1 cellular context compared by ENCODE assay signal in the genomic region with DNA sequence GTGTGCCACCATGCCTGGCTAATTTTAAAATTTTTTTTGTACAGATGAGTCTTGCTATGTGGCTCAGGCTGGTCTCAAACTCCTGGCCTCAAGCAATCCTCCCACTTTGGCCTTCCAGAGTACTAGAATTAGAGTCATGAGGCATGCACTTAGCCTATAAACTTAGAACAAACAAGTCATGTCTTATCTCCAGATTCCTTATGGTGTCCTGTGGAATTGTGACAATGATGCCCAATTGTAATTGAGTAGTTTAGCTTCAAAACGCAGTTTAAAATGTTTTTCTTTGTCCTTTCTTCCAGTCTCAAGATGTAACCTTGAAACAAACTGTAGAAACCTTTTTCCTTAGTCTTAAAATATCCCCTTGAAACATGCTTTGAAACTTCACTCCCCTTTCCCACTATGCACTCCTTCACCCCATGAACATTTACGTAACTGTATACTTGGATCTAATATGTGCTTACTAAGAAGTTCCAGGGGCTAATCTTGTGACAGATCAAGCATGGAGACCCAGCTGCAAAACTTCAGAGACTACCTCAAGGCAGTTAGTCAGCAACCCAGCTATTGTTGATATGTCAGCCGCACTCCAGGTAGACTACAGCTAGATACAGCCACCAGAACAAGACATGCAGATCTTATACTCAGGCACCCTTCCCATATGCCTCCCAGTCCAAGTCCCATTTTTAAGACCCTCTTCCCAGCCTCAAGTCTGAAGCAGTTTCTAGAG.
TF ChIP-seq lines count a peak whose summit lies in the region.

No MANE protein-coding gene starts in this region.

TF ChIP-seq in K562, 482 proteins besides CTCF, POLR2A, EP300 and RAD21 (continued from another document and continues in another):
- TF ChIP-seq, protein P1, sequence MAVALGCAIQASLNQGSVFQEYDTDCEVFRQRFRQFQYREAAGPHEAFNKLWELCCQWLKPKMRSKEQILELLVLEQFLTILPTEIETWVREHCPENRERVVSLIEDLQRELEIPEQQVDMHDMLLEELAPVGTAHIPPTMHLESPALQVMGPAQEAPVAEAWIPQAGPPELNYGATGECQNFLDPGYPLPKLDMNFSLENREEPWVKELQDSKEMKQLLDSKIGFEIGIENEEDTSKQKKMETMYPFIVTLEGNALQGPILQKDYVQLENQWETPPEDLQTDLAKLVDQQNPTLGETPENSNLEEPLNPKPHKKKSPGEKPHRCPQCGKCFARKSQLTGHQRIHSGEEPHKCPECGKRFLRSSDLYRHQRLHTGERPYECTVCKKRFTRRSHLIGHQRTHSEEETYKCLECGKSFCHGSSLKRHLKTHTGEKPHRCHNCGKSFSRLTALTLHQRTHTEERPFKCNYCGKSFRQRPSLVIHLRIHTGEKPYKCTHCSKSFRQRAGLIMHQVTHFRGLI (CRISPR knock-in tag; IDR thresholded peaks at IDR 0.05), result no peak
- TF ChIP-seq, protein P2, sequence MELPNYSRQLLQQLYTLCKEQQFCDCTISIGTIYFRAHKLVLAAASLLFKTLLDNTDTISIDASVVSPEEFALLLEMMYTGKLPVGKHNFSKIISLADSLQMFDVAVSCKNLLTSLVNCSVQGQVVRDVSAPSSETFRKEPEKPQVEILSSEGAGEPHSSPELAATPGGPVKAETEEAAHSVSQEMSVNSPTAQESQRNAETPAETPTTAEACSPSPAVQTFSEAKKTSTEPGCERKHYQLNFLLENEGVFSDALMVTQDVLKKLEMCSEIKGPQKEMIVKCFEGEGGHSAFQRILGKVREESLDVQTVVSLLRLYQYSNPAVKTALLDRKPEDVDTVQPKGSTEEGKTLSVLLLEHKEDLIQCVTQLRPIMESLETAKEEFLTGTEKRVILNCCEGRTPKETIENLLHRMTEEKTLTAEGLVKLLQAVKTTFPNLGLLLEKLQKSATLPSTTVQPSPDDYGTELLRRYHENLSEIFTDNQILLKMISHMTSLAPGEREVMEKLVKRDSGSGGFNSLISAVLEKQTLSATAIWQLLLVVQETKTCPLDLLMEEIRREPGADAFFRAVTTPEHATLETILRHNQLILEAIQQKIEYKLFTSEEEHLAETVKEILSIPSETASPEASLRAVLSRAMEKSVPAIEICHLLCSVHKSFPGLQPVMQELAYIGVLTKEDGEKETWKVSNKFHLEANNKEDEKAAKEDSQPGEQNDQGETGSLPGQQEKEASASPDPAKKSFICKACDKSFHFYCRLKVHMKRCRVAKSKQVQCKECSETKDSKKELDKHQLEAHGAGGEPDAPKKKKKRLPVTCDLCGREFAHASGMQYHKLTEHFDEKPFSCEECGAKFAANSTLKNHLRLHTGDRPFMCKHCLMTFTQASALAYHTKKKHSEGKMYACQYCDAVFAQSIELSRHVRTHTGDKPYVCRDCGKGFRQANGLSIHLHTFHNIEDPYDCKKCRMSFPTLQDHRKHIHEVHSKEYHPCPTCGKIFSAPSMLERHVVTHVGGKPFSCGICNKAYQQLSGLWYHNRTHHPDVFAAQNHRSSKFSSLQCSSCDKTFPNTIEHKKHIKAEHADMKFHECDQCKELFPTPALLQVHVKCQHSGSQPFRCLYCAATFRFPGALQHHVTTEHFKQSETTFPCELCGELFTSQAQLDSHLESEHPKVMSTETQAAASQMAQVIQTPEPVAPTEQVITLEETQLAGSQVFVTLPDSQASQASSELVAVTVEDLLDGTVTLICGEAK (IDR thresholded peaks at IDR 0.05), result no peak
- TF ChIP-seq, protein P2 (CRISPR knock-in tag; IDR thresholded peaks at IDR 0.05), result no peak
- TF ChIP-seq KAT2B (IDR thresholded peaks at IDR 0.05; ENCODE audit: low read depth, low read length) (no peak), TSC22D4 (tag; IDR thresholded peaks at IDR 0.05) (no peak), ARID1B (IDR thresholded peaks at IDR 0.05) (peak; percentile 78), STAG1 (CRISPR knock-in tag; IDR thresholded peaks at IDR 0.05; ENCODE audit: borderline replicate concordance) (no peak), ETS2 (tag; IDR thresholded peaks at IDR 0.05; ENCODE audit: borderline replicate concordance, poor library complexity, severe bottlenecking) (no peak), YY1 (IDR thresholded peaks at IDR 0.05; ENCODE audit: borderline replicate concordance in 1 of 3, control insufficient read depth in 1 of 3, extremely low read depth in 1 of 3, insufficient read depth in 3 of 3, insufficient read length in 1 of 3, insufficient replicate concordance in 2 of 3, low read depth in 1 of 3, low read length in 2 of 3) (no peak), ETV5 (CRISPR knock-in tag; IDR thresholded peaks at IDR 0.05; ENCODE audit: low read depth) (no peak), FOXK1 (CRISPR knock-in tag; IDR thresholded peaks at IDR 0.05; ENCODE audit: borderline replicate concordance) (no peak), ZNF133 (CRISPR knock-in tag; IDR thresholded peaks at IDR 0.05) (no peak), BMI1 (IDR thresholded peaks at IDR 0.05; ENCODE audit: low read length) (no peak), TAL1 (IDR thresholded peaks at IDR 0.05) (peak; percentile 56), CTBP1 (IDR thresholded peaks at IDR 0.05; ENCODE audit: borderline replicate concordance) (no peak), CBFA2T2 (conservative IDR thresholded peaks at IDR 0.05) (peak; percentile 34; the same call in 1 of the 2 replicates), LCOR (CRISPR knock-in tag; IDR thresholded peaks at IDR 0.05) (0 out of 2 replicates have a peak, but pooled peaks have one; percentile 28)
- TF ChIP-seq, protein P3, sequence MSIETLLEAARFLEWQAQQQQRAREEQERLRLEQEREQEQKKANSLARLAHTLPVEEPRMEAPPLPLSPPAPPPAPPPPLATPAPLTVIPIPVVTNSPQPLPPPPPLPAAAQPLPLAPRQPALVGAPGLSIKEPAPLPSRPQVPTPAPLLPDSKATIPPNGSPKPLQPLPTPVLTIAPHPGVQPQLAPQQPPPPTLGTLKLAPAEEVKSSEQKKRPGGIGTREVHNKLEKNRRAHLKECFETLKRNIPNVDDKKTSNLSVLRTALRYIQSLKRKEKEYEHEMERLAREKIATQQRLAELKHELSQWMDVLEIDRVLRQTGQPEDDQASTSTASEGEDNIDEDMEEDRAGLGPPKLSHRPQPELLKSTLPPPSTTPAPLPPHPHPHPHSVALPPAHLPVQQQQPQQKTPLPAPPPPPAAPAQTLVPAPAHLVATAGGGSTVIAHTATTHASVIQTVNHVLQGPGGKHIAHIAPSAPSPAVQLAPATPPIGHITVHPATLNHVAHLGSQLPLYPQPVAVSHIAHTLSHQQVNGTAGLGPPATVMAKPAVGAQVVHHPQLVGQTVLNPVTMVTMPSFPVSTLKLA (conservative IDR thresholded peaks at IDR 0.05), result 0 out of 4 replicates have a peak, but pooled peaks of 1 of the 2 experiments have one; percentile 21
- TF ChIP-seq, protein P4, sequence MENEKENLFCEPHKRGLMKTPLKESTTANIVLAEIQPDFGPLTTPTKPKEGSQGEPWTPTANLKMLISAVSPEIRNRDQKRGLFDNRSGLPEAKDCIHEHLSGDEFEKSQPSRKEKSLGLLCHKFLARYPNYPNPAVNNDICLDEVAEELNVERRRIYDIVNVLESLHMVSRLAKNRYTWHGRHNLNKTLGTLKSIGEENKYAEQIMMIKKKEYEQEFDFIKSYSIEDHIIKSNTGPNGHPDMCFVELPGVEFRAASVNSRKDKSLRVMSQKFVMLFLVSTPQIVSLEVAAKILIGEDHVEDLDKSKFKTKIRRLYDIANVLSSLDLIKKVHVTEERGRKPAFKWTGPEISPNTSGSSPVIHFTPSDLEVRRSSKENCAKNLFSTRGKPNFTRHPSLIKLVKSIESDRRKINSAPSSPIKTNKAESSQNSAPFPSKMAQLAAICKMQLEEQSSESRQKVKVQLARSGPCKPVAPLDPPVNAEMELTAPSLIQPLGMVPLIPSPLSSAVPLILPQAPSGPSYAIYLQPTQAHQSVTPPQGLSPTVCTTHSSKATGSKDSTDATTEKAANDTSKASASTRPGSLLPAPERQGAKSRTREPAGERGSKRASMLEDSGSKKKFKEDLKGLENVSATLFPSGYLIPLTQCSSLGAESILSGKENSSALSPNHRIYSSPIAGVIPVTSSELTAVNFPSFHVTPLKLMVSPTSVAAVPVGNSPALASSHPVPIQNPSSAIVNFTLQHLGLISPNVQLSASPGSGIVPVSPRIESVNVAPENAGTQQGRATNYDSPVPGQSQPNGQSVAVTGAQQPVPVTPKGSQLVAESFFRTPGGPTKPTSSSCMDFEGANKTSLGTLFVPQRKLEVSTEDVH (IDR thresholded peaks at IDR 0.05; ENCODE audit: low read depth, partially characterized antibody), result no peak
- TF ChIP-seq, protein P5, sequence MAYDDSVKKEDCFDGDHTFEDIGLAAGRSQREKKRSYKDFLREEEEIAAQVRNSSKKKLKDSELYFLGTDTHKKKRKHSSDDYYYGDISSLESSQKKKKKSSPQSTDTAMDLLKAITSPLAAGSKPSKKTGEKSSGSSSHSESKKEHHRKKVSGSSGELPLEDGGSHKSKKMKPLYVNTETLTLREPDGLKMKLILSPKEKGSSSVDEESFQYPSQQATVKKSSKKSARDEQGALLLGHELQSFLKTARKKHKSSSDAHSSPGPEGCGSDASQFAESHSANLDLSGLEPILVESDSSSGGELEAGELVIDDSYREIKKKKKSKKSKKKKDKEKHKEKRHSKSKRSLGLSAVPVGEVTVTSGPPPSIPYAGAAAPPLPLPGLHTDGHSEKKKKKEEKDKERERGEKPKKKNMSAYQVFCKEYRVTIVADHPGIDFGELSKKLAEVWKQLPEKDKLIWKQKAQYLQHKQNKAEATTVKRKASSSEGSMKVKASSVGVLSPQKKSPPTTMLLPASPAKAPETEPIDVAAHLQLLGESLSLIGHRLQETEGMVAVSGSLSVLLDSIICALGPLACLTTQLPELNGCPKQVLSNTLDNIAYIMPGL (CRISPR knock-in tag; IDR thresholded peaks at IDR 0.05), result no peak
- TF ChIP-seq, protein P6, sequence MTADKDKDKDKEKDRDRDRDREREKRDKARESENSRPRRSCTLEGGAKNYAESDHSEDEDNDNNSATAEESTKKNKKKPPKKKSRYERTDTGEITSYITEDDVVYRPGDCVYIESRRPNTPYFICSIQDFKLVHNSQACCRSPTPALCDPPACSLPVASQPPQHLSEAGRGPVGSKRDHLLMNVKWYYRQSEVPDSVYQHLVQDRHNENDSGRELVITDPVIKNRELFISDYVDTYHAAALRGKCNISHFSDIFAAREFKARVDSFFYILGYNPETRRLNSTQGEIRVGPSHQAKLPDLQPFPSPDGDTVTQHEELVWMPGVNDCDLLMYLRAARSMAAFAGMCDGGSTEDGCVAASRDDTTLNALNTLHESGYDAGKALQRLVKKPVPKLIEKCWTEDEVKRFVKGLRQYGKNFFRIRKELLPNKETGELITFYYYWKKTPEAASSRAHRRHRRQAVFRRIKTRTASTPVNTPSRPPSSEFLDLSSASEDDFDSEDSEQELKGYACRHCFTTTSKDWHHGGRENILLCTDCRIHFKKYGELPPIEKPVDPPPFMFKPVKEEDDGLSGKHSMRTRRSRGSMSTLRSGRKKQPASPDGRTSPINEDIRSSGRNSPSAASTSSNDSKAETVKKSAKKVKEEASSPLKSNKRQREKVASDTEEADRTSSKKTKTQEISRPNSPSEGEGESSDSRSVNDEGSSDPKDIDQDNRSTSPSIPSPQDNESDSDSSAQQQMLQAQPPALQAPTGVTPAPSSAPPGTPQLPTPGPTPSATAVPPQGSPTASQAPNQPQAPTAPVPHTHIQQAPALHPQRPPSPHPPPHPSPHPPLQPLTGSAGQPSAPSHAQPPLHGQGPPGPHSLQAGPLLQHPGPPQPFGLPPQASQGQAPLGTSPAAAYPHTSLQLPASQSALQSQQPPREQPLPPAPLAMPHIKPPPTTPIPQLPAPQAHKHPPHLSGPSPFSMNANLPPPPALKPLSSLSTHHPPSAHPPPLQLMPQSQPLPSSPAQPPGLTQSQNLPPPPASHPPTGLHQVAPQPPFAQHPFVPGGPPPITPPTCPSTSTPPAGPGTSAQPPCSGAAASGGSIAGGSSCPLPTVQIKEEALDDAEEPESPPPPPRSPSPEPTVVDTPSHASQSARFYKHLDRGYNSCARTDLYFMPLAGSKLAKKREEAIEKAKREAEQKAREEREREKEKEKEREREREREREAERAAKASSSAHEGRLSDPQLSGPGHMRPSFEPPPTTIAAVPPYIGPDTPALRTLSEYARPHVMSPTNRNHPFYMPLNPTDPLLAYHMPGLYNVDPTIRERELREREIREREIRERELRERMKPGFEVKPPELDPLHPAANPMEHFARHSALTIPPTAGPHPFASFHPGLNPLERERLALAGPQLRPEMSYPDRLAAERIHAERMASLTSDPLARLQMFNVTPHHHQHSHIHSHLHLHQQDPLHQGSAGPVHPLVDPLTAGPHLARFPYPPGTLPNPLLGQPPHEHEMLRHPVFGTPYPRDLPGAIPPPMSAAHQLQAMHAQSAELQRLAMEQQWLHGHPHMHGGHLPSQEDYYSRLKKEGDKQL (CRISPR knock-in tag; IDR thresholded peaks at IDR 0.05; ENCODE audit: borderline replicate concordance), result no peak
- TF ChIP-seq, protein P7, sequence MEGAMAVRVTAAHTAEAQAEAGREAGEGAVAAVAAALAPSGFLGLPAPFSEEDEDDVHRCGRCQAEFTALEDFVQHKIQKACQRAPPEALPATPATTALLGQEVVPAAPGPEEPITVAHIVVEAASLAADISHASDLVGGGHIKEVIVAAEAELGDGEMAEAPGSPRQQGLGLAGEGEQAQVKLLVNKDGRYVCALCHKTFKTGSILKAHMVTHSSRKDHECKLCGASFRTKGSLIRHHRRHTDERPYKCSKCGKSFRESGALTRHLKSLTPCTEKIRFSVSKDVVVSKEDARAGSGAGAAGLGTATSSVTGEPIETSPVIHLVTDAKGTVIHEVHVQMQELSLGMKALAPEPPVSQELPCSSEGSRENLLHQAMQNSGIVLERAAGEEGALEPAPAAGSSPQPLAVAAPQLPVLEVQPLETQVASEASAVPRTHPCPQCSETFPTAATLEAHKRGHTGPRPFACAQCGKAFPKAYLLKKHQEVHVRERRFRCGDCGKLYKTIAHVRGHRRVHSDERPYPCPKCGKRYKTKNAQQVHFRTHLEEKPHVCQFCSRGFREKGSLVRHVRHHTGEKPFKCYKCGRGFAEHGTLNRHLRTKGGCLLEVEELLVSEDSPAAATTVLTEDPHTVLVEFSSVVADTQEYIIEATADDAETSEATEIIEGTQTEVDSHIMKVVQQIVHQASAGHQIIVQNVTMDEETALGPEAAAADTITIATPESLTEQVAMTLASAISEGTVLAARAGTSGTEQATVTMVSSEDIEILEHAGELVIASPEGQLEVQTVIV (CRISPR knock-in tag; IDR thresholded peaks at IDR 0.05; ENCODE audit: borderline replicate concordance), result no peak
